2 cellular contexts compared by ENCODE assay signal in the genomic region with DNA sequence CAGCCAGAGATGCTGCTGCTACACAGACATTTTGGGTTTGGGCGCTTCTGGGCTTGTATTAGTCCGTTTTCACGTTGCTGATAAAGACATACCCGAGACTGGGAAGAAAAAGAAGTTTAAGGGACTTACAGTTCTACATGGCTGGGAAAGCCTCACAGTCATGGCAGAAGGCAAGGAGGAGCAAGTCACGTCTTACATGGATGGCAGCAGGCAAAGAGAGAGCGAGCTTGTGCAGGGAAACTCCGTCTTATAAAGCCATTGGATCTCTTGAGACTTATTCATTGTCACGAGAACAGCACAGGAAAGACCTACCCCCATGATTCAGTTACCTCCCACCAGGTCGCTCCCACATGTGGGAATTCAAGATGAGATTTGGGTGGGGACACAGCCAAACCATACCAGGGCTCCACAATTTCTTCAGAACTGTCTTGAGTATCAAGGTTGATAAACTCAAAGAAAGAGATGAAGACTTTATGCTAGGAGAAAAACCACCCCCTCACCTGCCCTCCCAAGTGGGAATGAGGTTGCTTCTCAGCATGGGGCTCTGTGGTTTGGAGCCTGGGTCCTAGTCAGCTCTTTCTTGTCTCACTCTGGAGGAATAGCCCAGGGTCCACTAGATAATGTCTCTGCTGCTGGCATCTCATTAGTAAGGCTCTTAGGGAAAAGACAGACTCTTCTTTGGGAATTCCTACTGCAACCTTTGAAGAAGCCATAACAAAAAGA.
TF ChIP-seq lines count a peak whose summit lies in the region.

No MANE protein-coding gene starts in this region.

TF ChIP-seq in IMR-90, 13 proteins besides CTCF, POLR2A, EP300 and RAD21:
- TF ChIP-seq RCOR1 (IDR thresholded peaks at IDR 0.05; ENCODE audit: insufficient replicate concordance, low read length), result no peak
- TF ChIP-seq, protein P1, sequence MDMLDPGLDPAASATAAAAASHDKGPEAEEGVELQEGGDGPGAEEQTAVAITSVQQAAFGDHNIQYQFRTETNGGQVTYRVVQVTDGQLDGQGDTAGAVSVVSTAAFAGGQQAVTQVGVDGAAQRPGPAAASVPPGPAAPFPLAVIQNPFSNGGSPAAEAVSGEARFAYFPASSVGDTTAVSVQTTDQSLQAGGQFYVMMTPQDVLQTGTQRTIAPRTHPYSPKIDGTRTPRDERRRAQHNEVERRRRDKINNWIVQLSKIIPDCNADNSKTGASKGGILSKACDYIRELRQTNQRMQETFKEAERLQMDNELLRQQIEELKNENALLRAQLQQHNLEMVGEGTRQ (IDR thresholded peaks at IDR 0.05; ENCODE audit: low read depth, low read length), result no peak
- TF ChIP-seq, protein P2, sequence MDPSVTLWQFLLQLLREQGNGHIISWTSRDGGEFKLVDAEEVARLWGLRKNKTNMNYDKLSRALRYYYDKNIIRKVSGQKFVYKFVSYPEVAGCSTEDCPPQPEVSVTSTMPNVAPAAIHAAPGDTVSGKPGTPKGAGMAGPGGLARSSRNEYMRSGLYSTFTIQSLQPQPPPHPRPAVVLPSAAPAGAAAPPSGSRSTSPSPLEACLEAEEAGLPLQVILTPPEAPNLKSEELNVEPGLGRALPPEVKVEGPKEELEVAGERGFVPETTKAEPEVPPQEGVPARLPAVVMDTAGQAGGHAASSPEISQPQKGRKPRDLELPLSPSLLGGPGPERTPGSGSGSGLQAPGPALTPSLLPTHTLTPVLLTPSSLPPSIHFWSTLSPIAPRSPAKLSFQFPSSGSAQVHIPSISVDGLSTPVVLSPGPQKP (IDR thresholded peaks at IDR 0.05; ENCODE audit: borderline replicate concordance, low read depth, low read length), result no peak
- TF ChIP-seq CEBPB (IDR thresholded peaks at IDR 0.05; ENCODE audit: low read depth, low read length), result no peak
- TF ChIP-seq MAFK (IDR thresholded peaks at IDR 0.05; ENCODE audit: low read depth, low read length), result no peak
- TF ChIP-seq MXI1 (IDR thresholded peaks at IDR 0.05; ENCODE audit: borderline replicate concordance, low read depth, low read length), result no peak
- no peak for TF ChIP-seq SMC3 (IDR thresholded peaks at IDR 0.05; ENCODE audit: low read depth, low read length)
- TF ChIP-seq NFE2L2 (IDR thresholded peaks at IDR 0.05; ENCODE audit: low read depth, low read length), result no peak

TF ChIP-seq in K562, 482 proteins besides CTCF, POLR2A, EP300 and RAD21:
- TF ChIP-seq ZNF431 (CRISPR knock-in tag; IDR thresholded peaks at IDR 0.05) (peak; percentile 93), SP1 (CRISPR knock-in tag; IDR thresholded peaks at IDR 0.05) (no peak), PHB2 (IDR thresholded peaks at IDR 0.05; ENCODE audit: low read depth) (no peak)
TF ChIP-seq in K562: peak in this region for 1.
